ENCODE assay signal across 12 cellular contexts in the genomic region with DNA sequence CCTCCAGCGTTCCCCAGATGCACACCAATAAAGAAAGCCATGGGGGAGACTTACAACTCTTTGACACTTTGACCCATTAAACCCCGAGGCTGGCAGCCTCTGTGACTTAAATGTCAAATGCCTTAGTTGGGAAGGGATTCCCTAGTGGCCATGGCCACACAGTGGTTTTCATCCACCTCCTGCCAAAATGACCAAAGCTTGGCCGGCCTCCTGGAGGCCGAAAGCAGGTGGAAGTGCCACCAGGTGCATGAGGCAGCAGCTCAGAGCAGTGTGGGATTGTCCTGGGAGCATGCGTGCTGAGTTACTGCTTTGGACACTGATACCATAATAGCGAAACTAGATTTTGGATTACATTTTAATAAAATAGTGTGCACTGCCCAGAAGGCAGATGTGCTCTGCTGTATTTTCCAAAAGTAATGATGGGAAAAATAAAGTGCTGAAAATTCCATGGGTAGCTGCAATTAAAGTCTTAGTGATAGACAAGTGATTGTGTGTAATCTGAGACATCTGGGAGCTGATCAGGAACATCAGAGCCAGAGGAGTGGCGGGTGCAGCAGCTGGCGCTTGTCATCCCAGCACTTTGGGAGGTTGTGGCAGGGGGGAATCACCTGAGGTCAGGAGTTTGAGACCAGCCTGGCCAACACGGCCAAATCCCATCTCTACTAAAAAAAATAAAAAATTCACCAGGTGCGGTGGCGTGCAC.
"Had no signal": no experiment of that assay in that cellular context is flagged by ENCODE, and none has a peak within 500 bp of the region (broad histone marks: within the 10 kb centered on the region; RNA-seq: fewer than 3 reads in every experiment).

No MANE protein-coding gene starts in this region.

- ATAC-seq: left colon; stimulated activated naive CD8-positive, alpha-beta T cell treated with anti-CD3 and anti-CD28 coated beads, Interleukin-15, amount 100 ng/mL, for 72 hours; T-cell had no signal

- H3K27ac Mint-ChIP-seq: activated naive CD8-positive, alpha-beta T cell treated with anti-CD3 and anti-CD28 coated beads for 36 hours; immature natural killer cell; nephron; stimulated activated naive CD8-positive, alpha-beta T cell treated with anti-CD3 and anti-CD28 coated beads, Interleukin-15, amount 100 ng/mL, for 72 hours; T-cell had no signal

- H3K9me3 ChIP-seq: thoracic aorta had no signal

- DNase-seq: activated naive CD8-positive, alpha-beta T cell treated with anti-CD3 and anti-CD28 coated beads for 36 hours; glutamatergic neuron; immature natural killer cell; left colon; occipital lobe; stimulated activated CD4-positive, alpha-beta T cell treated with anti-CD3 and anti-CD28 coated beads, Interleukin-4, amount 100 ng/mL, for 1 hour; stimulated activated CD8-positive, alpha-beta memory T cell treated with anti-CD3 and anti-CD28 coated beads, Interleukin-4, amount 100 ng/mL, for 48 hours; stimulated activated naive CD8-positive, alpha-beta T cell treated with anti-CD3 and anti-CD28 coated beads, Interleukin-15, amount 100 ng/mL, for 72 hours; T-cell had no signal

- H3K27ac ChIP-seq: thoracic aorta, VCaP had no signal

- H3K4me3 Mint-ChIP-seq: activated naive CD8-positive, alpha-beta T cell treated with anti-CD3 and anti-CD28 coated beads for 36 hours; immature natural killer cell; nephron; stimulated activated naive CD8-positive, alpha-beta T cell treated with anti-CD3 and anti-CD28 coated beads, Interleukin-15, amount 100 ng/mL, for 72 hours; T-cell had no signal

- H3K9me3 Mint-ChIP-seq: activated naive CD8-positive, alpha-beta T cell treated with anti-CD3 and anti-CD28 coated beads for 36 hours; immature natural killer cell; nephron; stimulated activated naive CD8-positive, alpha-beta T cell treated with anti-CD3 and anti-CD28 coated beads, Interleukin-15, amount 100 ng/mL, for 72 hours; T-cell had no signal

- H3K4me3 ChIP-seq: thoracic aorta had no signal

- H3K27me3 Mint-ChIP-seq: activated naive CD8-positive, alpha-beta T cell treated with anti-CD3 and anti-CD28 coated beads for 36 hours; stimulated activated naive CD8-positive, alpha-beta T cell treated with anti-CD3 and anti-CD28 coated beads, Interleukin-15, amount 100 ng/mL, for 72 hours; T-cell had no signal
